ENCODE assay signal across 18 cellular contexts in genomic region chr6:15324427-15324985, GRCh38.
DNase-seq lines count a peak whose midpoint lies in the region; ATAC-seq, FAIRE-seq and TF ChIP-seq lines count a peak whose summit lies in the region.
"Had no signal": no experiment of that assay in that cellular context is flagged by ENCODE, and none has a peak within 500 bp of the region (broad histone marks: within the 10 kb centered on the region; RNA-seq: fewer than 3 reads in every experiment).

No MANE protein-coding gene starts in this region.

- no peak for DNase-seq in CD14-positive monocyte (ENCODE audit: low spot score)
- no peak for DNase-seq in HL-60 (ENCODE audit: low read depth in 1 of 2, low spot score in 1 of 2)
- no peak for DNase-seq in K562 (ENCODE audit: extremely low read depth in 1 of 4, low spot score in 3 of 4)
- peak; percentile 19 for DNase-seq in small intestine
- no peak for DNase-seq in osteocyte (ENCODE audit: extremely low spot score, unreplicated experiment)
- DNase-seq in frontal cortex (ENCODE audit: low spot score in 2 of 2) = no peak
- no peak for DNase-seq in posterior vena cava (ENCODE audit: low spot score)
- DNase-seq: ACHN, DMS153, GF-D8, GM23248, NCI-H1417, NCI-H187 treated with DMSO at 0.1 percent for 48 hours, NCI-H2227 treated with DMSO at 0.1 percent for 48 hours, NCI-H524, SJCRH30 had no signal

- H3K4me3 ChIP-seq in HL-60 (replicated peaks; ENCODE audit: insufficient read depth, low read length) (no peak overlapping the region), K562 (no peak overlapping the region), small intestine (ENCODE audit: low read depth in 1 of 2, low read length in 2 of 2) (no peak overlapping the region)
- H3K4me3 ChIP-seq: GM23248, SJCRH30 had no signal

- H3K27ac ChIP-seq in HL-60 (replicated peaks) = peak overlapping the region; percentile 30; the same call in 1 of the 2 replicates
- H3K27ac ChIP-seq in K562 (ENCODE audit: extremely low read depth, low read depth, low read length) = no peak overlapping the region
- H3K27ac ChIP-seq in small intestine (ENCODE audit: low read depth in 1 of 2, low read length in 1 of 2) = no peak overlapping the region
- H3K27ac ChIP-seq: GM23248, KMS-11, SJCRH30 had no signal

- H3K9me3 ChIP-seq in K562 (replicated peaks; ENCODE audit: control insufficient read depth, insufficient read depth, low read depth, low read length) = no peaks in the 10 kb centered on the region
- no peaks in the 10 kb centered on the region for H3K9me3 ChIP-seq in small intestine (ENCODE audit: control insufficient read depth, low read depth)
- H3K9me3 ChIP-seq: SJCRH30 had no signal

- CTCF ChIA-PET in K562 (lab: Yijun Ruan, JAX; ENCODE audit: low intra/inter-chr PET ratio) = no interaction called here

- H3K9me1 ChIP-seq in K562 (ENCODE audit: control insufficient read depth, insufficient read depth, low read length) = no peaks in the 10 kb centered on the region

- H3K36me3 Mint-ChIP-seq in CD14-positive monocyte = peaks cover 40 to 51% of the 10 kb centered on the region in 2 donors
- no peaks in the 10 kb centered on the region for H3K36me3 Mint-ChIP-seq in osteocyte (ENCODE audit: unreplicated experiment)

- H3K9me3 Mint-ChIP-seq in CD14-positive monocyte (peaks cover 0 to 1% (median 0%) of the 10 kb centered on the region in 7 donors), osteocyte (ENCODE audit: unreplicated experiment) (no peaks in the 10 kb centered on the region)

- no peak overlapping the region for H2AFZ ChIP-seq in K562 (ENCODE audit: low read depth, low read length)
- H2AFZ ChIP-seq: GM23248 had no signal

- H3K4me3 Mint-ChIP-seq in CD14-positive monocyte = peak overlapping the region in 1 of 2 donors; percentile 30
- no peak overlapping the region for H3K4me3 Mint-ChIP-seq in osteocyte (ENCODE audit: unreplicated experiment)

- no peak overlapping the region for H3K9ac ChIP-seq in K562 (ENCODE audit: insufficient read depth in 1 of 2, low read depth in 2 of 2, low read length in 2 of 2)
- H3K9ac ChIP-seq: GM23248, KMS-11 had no signal

- TF ChIP-seq EP300 in K562 (IDR thresholded peaks at IDR 0.05; ENCODE audit: low read length) = no peak

- TF ChIP-seq POLR2A in K562 (conservative IDR thresholded peaks at IDR 0.05) = no peak

- H3K79me2 ChIP-seq in K562 (ENCODE audit: control insufficient read depth, insufficient read depth, low read length) = peaks cover 94% of the 10 kb centered on the region

- ATAC-seq in K562 = no peak
- ATAC-seq: HCT116 had no signal

- in situ Hi-C loops in K562 (cut with MboI) = no loop called here

- no peak overlapping the region for H3K4me2 ChIP-seq in K562 (ENCODE audit: insufficient read depth, low read length)

- H3K27me3 ChIP-seq in HL-60 (ENCODE audit: insufficient read depth, poor library complexity, severe bottlenecking) (no peaks in the 10 kb centered on the region), K562 (ENCODE audit: control insufficient read depth in 2 of 2, insufficient read depth in 2 of 2, low read length in 2 of 2) (no peaks in the 10 kb centered on the region), small intestine (ENCODE audit: control insufficient read depth in 2 of 2, insufficient read depth in 2 of 2, low read length in 2 of 2) (no peaks in the 10 kb centered on the region)
- H3K27me3 ChIP-seq: SJCRH30 had no signal

- WGBS in K562 (ENCODE audit: insufficient coverage, low coverage, missing lambda C conversion rate) = 95% methylated on average over 8 of the region's 8 CpGs
- 77 to 90% (median 82%) methylated on average over 8 of the region's 8 CpGs for WGBS in small intestine, 3 donors

- TF ChIP-seq CTCF in CD14-positive monocyte (IDR thresholded peaks at IDR 0.05) (no peak), HL-60 (IDR thresholded peaks at IDR 0.05; ENCODE audit: insufficient read depth, low read length) (no peak), K562 (IDR thresholded peaks at IDR 0.05 in 2 of 3, conservative IDR thresholded peaks at IDR 0.05 in 1 of 3; ENCODE audit: insufficient read depth in 2 of 3, low read depth in 1 of 3, low read length in 3 of 3) (no peak), osteocyte (IDR thresholded peaks at IDR 0.05) (no peak)

- intact Hi-C loops in CD14-positive monocyte (cut with micrococcal nuclease) = no loop called here
- intact Hi-C loops in K562 (cut with micrococcal nuclease) = loop anchor here (10.0 kb wide), 1 partner anchor 120 kb away; no protein-coding TSS in a partner anchor
- intact Hi-C loops in posterior vena cava (cut with DNase I) = no loop called here

- H3K27me3 Mint-ChIP-seq in CD14-positive monocyte (ENCODE audit: low read depth in 3 of 3) (no peaks in the 10 kb centered on the region), osteocyte (ENCODE audit: unreplicated experiment) (no peaks in the 10 kb centered on the region)

- peaks cover 25% of the 10 kb centered on the region for H4K20me1 ChIP-seq in K562 (replicated peaks; ENCODE audit: control insufficient read depth, insufficient read depth, low read length)

- POLR2A ChIA-PET in K562 (lab: Yijun Ruan, JAX) = interaction anchor here (0.7 to 1.5 kb wide), 2 partner anchors 11 to 978 kb away, joined by 3 to 4 read pairs; no protein-coding TSS in a partner anchor

- no TSS peak for BruUV-seq in K562 (replicated peaks; lab: Mats Ljungman, UMichigan)

- TF ChIP-seq RAD21 in K562 (CRISPR knock-in tag; conservative IDR thresholded peaks at IDR 0.05 in 1 of 2, IDR thresholded peaks at IDR 0.05 in 1 of 2) = no peak

- H3K27ac Mint-ChIP-seq in CD14-positive monocyte (peak overlapping the region in 6 of 7 donors; percentile 82 to 91 (median 86)), osteocyte (ENCODE audit: unreplicated experiment) (no peak overlapping the region)

- peaks cover 91% of the 10 kb centered on the region for H3K4me1 Mint-ChIP-seq in CD14-positive monocyte
- peaks cover 47% of the 10 kb centered on the region for H3K4me1 Mint-ChIP-seq in osteocyte (ENCODE audit: unreplicated experiment)

- no peak for FAIRE-seq in K562 (lab: Jason Lieb, UNC)
- FAIRE-seq in small intestine (lab: Jason Lieb, UNC) = no peak
- no peak for FAIRE-seq in frontal cortex (lab: Jason Lieb, UNC)

- H3K36me3 ChIP-seq in K562 (ENCODE audit: control insufficient read depth, insufficient read depth, low read length) (0 out of 3 replicates have a peak, but pooled peaks cover 5% of the 10 kb centered on the region), small intestine (ENCODE audit: control insufficient read depth in 2 of 2, insufficient read depth in 2 of 2, low read length in 2 of 2) (no peaks in the 10 kb centered on the region)
- H3K36me3 ChIP-seq: SJCRH30 had no signal

- H3K4me1 ChIP-seq in K562 (replicated peaks in 1 of 2; ENCODE audit: control insufficient read depth in 2 of 2, insufficient read depth in 2 of 2, low read length in 2 of 2) = peaks cover 12 to 30% of the 10 kb centered on the region in 2 experiments
- peaks cover 12 to 37% of the 10 kb centered on the region in 2 donors for H3K4me1 ChIP-seq in small intestine (ENCODE audit: control insufficient read depth in 2 of 2, insufficient read depth in 1 of 2, low read depth in 1 of 2, low read length in 1 of 2)

TF ChIP-seq in K562, 482 proteins besides CTCF, POLR2A, EP300 and RAD21:
- TF ChIP-seq MYC (IDR thresholded peaks at IDR 0.05; ENCODE audit: low read depth, low read length) = no peak
- no peak for TF ChIP-seq MYC (CRISPR knock-in tag; IDR thresholded peaks at IDR 0.05; ENCODE audit: borderline replicate concordance, low read depth)
- TF ChIP-seq FIP1L1 (IDR thresholded peaks at IDR 0.05; ENCODE audit: low read depth, low read length, poor library complexity, severe bottlenecking) = no peak
- TF ChIP-seq ZNF740 (CRISPR knock-in tag; IDR thresholded peaks at IDR 0.05) = no peak
- TF ChIP-seq ZNF740 (tag; IDR thresholded peaks at IDR 0.05) = no peak
- TF ChIP-seq NFIC (IDR thresholded peaks at IDR 0.05) = no peak
- 0 out of 2 replicates have a peak, but pooled peaks have one; percentile 22 for TF ChIP-seq CBX1 (IDR thresholded peaks at IDR 0.05; ENCODE audit: low read depth)
- TF ChIP-seq MAX (CRISPR knock-in tag; IDR thresholded peaks at IDR 0.05) = no peak
- no peak for TF ChIP-seq ZFP30 (CRISPR knock-in tag; IDR thresholded peaks at IDR 0.05; ENCODE audit: borderline replicate concordance)
- TF ChIP-seq BCOR (IDR thresholded peaks at IDR 0.05) = peak; percentile 35; the same call in 1 of the 2 replicates
